ENCODE assay signal across 16 cellular contexts in the genomic region with DNA sequence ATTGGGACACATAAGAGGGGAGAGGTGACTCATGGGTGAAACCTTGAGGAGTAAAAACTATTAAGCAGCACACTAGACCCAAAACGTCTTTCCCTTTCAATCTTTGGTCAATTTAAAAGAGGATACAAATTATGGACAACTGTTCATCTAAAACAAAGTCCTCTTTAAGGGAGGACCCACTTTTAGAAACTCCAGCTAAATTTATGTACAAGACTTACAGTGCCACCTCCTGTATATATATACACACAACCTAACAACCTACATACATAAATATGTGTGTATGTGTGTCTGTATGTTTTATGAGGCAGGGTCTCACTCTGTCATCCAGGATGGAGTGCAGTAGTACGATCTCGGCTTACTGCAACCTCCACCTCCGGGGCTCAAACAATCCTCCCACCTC. TPM values are rescaled to one million over a fixed set of nuclear protein-coding genes. Genes with fewer than 3 reads are reported as not detected.
A peak's percentile ranks its signal among the peaks of the same experiment; 100 is the strongest.
DNase-seq lines count a peak whose midpoint lies in the region; ATAC-seq, FAIRE-seq and TF ChIP-seq lines count a peak whose summit lies in the region.
"Had no signal": no experiment of that assay in that cellular context is flagged by ENCODE, and none has a peak within 500 bp of the region (broad histone marks: within the 10 kb centered on the region; RNA-seq: fewer than 3 reads in every experiment).

No MANE protein-coding gene starts in this region.

- TF ChIP-seq CTCF in NB4 (IDR thresholded peaks at IDR 0.05; ENCODE audit: low read depth, low read length) (no peak), GM12878 (IDR thresholded peaks at IDR 0.05 in 2 of 3, conservative IDR thresholded peaks at IDR 0.05 in 1 of 3; ENCODE audit: control insufficient read depth in 2 of 3, extremely low read depth in 1 of 3, insufficient read depth in 1 of 3, low read depth in 3 of 3, low read length in 3 of 3) (peak in 1 of 3 experiments; percentile 25; a peak in 2 of 6 replicates), glutamatergic neuron (IDR thresholded peaks at IDR 0.05; ENCODE audit: partially characterized antibody, unreplicated experiment) (no peak)

- no peaks in the 10 kb centered on the region for H3K27me3 Mint-ChIP-seq in stimulated activated naive CD8-positive, alpha-beta T cell treated with anti-CD3 and anti-CD28 coated beads, Interleukin-15, amount 100 ng/mL, for 72 hours
- H3K27me3 Mint-ChIP-seq in glutamatergic neuron (ENCODE audit: unreplicated experiment), result no peaks in the 10 kb centered on the region
- H3K27me3 Mint-ChIP-seq: IgD-negative memory B cell had no signal

- no peak for TF ChIP-seq EP300 in GM12878 (IDR thresholded peaks at IDR 0.05; ENCODE audit: borderline replicate concordance in 1 of 2, control insufficient read depth in 1 of 2, low read depth in 2 of 2, low read length in 2 of 2)

- WGBS in GM12878 (ENCODE audit: insufficient coverage, insufficient replicate concordance, low lambda C conversion rate, missing lambda C conversion rate), result 69% methylated on average over 4 of the region's 4 CpGs

- no peak overlapping the region for H3K4me2 ChIP-seq in GM12878 (ENCODE audit: control insufficient read depth, insufficient read depth)

- peaks cover 2% of the 10 kb centered on the region; the same call in 1 of the 3 replicates for H3K9me3 ChIP-seq in GM12878 (replicated peaks; ENCODE audit: control insufficient read depth, insufficient read depth, low read length)
- H3K9me3 ChIP-seq: BE2C had no signal

- no peaks in the 10 kb centered on the region for H3K9me3 Mint-ChIP-seq in stimulated activated naive CD8-positive, alpha-beta T cell treated with anti-CD3 and anti-CD28 coated beads, Interleukin-15, amount 100 ng/mL, for 72 hours
- H3K9me3 Mint-ChIP-seq in glutamatergic neuron (ENCODE audit: unreplicated experiment), result no peaks in the 10 kb centered on the region
- H3K9me3 Mint-ChIP-seq: IgD-negative memory B cell; stimulated activated effector memory CD8-positive, alpha-beta T cell treated with anti-CD3 and anti-CD28 coated beads, Interleukin-12 subunit alpha, Interleukin-12 subunit beta, amount 100 ng/mL, for 72 hours had no signal

- no peaks in the 10 kb centered on the region for H3K36me3 Mint-ChIP-seq in glutamatergic neuron (ENCODE audit: unreplicated experiment)
- H3K36me3 Mint-ChIP-seq: IgD-negative memory B cell; stimulated activated effector memory CD8-positive, alpha-beta T cell treated with anti-CD3 and anti-CD28 coated beads, Interleukin-12 subunit alpha, Interleukin-12 subunit beta, amount 100 ng/mL, for 72 hours had no signal

- in situ Hi-C loops in GM12878 (cut with MboI), result no loop called here

- DNase-seq in stimulated activated naive CD8-positive, alpha-beta T cell treated with anti-CD3 and anti-CD28 coated beads, Interleukin-15, amount 100 ng/mL, for 72 hours, result no peak
- DNase-seq in stimulated activated naive CD8-positive, alpha-beta T cell treated with anti-CD3 and anti-CD28 coated beads, Interleukin-15, Interleukin-2, amounts not matched to agents 100 U/mL and 50 U/mL, for 24 hours, result no peak
- DNase-seq in NB4 (ENCODE audit: low read depth) (peak; percentile 53), GM12878 (ENCODE audit: low read depth, low spot score) (no peak), H4 (ENCODE audit: low spot score) (no peak), AG08396 (ENCODE audit: low spot score) (no peak), glutamatergic neuron (no peak)
- DNase-seq: BE2C, DMS79, left cardiac atrium had no signal

- H4K20me1 ChIP-seq in GM12878 (ENCODE audit: control insufficient read depth, insufficient read depth), result no peaks in the 10 kb centered on the region

- H3K4me3 ChIP-seq in NB4 (ENCODE audit: low read depth, low read length) (no peak overlapping the region), GM12878 (no peak overlapping the region)
- H3K4me3 ChIP-seq: skin epidermis had no signal

- no peaks in the 10 kb centered on the region for H3K79me2 ChIP-seq in GM12878 (ENCODE audit: control insufficient read depth, insufficient read depth, low read length)
- H3K79me2 ChIP-seq: parathyroid adenoma had no signal

- SMC1A ChIA-PET in GM12878 (lab: Charles Lee; ENCODE audit: uncharacterized antibody, unreplicated experiment), result interaction anchor here (1.3 to 1.7 kb wide), 4 partner anchors 33 to 241 kb away, joined by 4 to 10 read pairs (median 6); no protein-coding TSS in a partner anchor

- BruUV-seq in GM12878 (replicated peaks; lab: Mats Ljungman, UMichigan), result no TSS peak

- H3K36me3 ChIP-seq in GM12878 (ENCODE audit: control insufficient read depth in 2 of 2, insufficient read depth in 2 of 2, low read length in 1 of 2), result no peaks in the 10 kb centered on the region
- H3K36me3 ChIP-seq: BE2C had no signal

- H3K4me1 ChIP-seq in GM12878 (ENCODE audit: control insufficient read depth, insufficient read depth, low read length), result peaks cover 28% of the 10 kb centered on the region
- H3K4me1 ChIP-seq: BE2C, parathyroid adenoma had no signal

- no peak for TF ChIP-seq POLR2A in NB4 (IDR thresholded peaks at IDR 0.05; ENCODE audit: extremely low read depth, insufficient read length)
- TF ChIP-seq POLR2A in GM12878 (IDR thresholded peaks at IDR 0.05; ENCODE audit: low read depth, low read length), result no peak

- H3K9ac ChIP-seq in GM12878 (ENCODE audit: control insufficient read depth, insufficient read depth, low read length), result no peak overlapping the region
- H3K9ac ChIP-seq: parathyroid adenoma had no signal

- no peak overlapping the region for H2AFZ ChIP-seq in GM12878 (ENCODE audit: control insufficient read depth, low read depth, low read length)
- H2AFZ ChIP-seq: parathyroid adenoma had no signal

- RAD21 ChIA-PET in GM12878 (lab: Charles Lee; ENCODE audit: unreplicated experiment), result interaction anchor here (1.3 to 2.5 kb wide), 2 partner anchors 110 to 241 kb away, joined by 8 to 9 read pairs; no protein-coding TSS in a partner anchor

- CTCF ChIA-PET in GM12878 (lab: Yijun Ruan, JAX), result interaction anchor here (0.6 to 1.8 kb wide), 10 partner anchors 9 to 980 kb away, joined by 3 to 13 read pairs (median 4); no protein-coding TSS in a partner anchor

- peak; percentile 29; the same call in 1 of the 2 replicates for TF ChIP-seq RAD21 in GM12878 (IDR thresholded peaks at IDR 0.05; ENCODE audit: insufficient read depth, low read depth, low read length)

- intact Hi-C loops in GM12878 (cut with micrococcal nuclease; ENCODE audit: unreplicated experiment), result loop anchor here (1.0 kb wide), 1 partner anchor 110 kb away; no protein-coding TSS in a partner anchor

- H3K27me3 ChIP-seq in GM12878 (replicated peaks in 1 of 2; ENCODE audit: control insufficient read depth in 2 of 2, insufficient read depth in 2 of 2, low read length in 1 of 2), result no peaks in the 10 kb centered on the region

- POLR2A ChIA-PET in GM12878 (lab: Charles Lee), result interaction anchor here (0.6 to 1.1 kb wide), 2 partner anchors 33 to 1464 kb away, joined by 3 to 4 read pairs; no protein-coding TSS in a partner anchor

- H3K4me1 Mint-ChIP-seq in stimulated activated naive CD8-positive, alpha-beta T cell treated with anti-CD3 and anti-CD28 coated beads, Interleukin-15, amount 100 ng/mL, for 72 hours, result peaks cover 51% of the 10 kb centered on the region
- no peaks in the 10 kb centered on the region for H3K4me1 Mint-ChIP-seq in glutamatergic neuron (ENCODE audit: low read depth, unreplicated experiment)

- FAIRE-seq in GM12878 (lab: Jason Lieb, UNC), result no peak
- FAIRE-seq: H54 had no signal

- no peak overlapping the region for H3K4me3 Mint-ChIP-seq in stimulated activated naive CD8-positive, alpha-beta T cell treated with anti-CD3 and anti-CD28 coated beads, Interleukin-15, amount 100 ng/mL, for 72 hours
- H3K4me3 Mint-ChIP-seq in glutamatergic neuron (ENCODE audit: unreplicated experiment), result no peak overlapping the region
- H3K4me3 Mint-ChIP-seq: stimulated activated effector memory CD8-positive, alpha-beta T cell treated with anti-CD3 and anti-CD28 coated beads, Interleukin-12 subunit alpha, Interleukin-12 subunit beta, amount 100 ng/mL, for 72 hours had no signal

- ATAC-seq in stimulated activated naive CD8-positive, alpha-beta T cell treated with anti-CD3 and anti-CD28 coated beads, Interleukin-15, amount 100 ng/mL, for 72 hours, result peak; percentile 46
- ATAC-seq in stimulated activated naive CD8-positive, alpha-beta T cell treated with anti-CD3 and anti-CD28 coated beads, Interleukin-15, Interleukin-2, amounts not matched to agents 100 U/mL and 50 U/mL, for 24 hours, result no peak
- peak; percentile 32; the same call in 1 of the 3 replicates for ATAC-seq in GM12878
- no peak for ATAC-seq in HG03378 (IDR thresholded peaks at IDR 0.05; ENCODE audit: unreplicated experiment)
- ATAC-seq: left cardiac atrium; stimulated activated effector memory CD8-positive, alpha-beta T cell treated with anti-CD3 and anti-CD28 coated beads, Interleukin-12 subunit alpha, Interleukin-12 subunit beta, amount 100 ng/mL, for 72 hours had no signal

- no peak overlapping the region for H3K27ac Mint-ChIP-seq in stimulated activated naive CD8-positive, alpha-beta T cell treated with anti-CD3 and anti-CD28 coated beads, Interleukin-15, amount 100 ng/mL, for 72 hours
- H3K27ac Mint-ChIP-seq in glutamatergic neuron (ENCODE audit: unreplicated experiment), result no peak overlapping the region
- H3K27ac Mint-ChIP-seq: stimulated activated effector memory CD8-positive, alpha-beta T cell treated with anti-CD3 and anti-CD28 coated beads, Interleukin-12 subunit alpha, Interleukin-12 subunit beta, amount 100 ng/mL, for 72 hours had no signal

- no peak overlapping the region for H3K27ac ChIP-seq in GM12878 (ENCODE audit: control insufficient read depth, insufficient read depth)
- H3K27ac ChIP-seq: parathyroid adenoma, skin epidermis had no signal

TF ChIP-seq in GM12878, 131 proteins besides CTCF, POLR2A, EP300 and RAD21 (continues in another document):
- TF ChIP-seq TCF7 (IDR thresholded peaks at IDR 0.05; ENCODE audit: borderline replicate concordance), result no peak

RNA-seq across cellular contexts. Expression of gene ZC3HAV1, which starts 18.1 kb away (rescaled TPM):
- 42.6 and 46.8 TPM in 2 replicates for total RNA-seq in GM12878 (2013; cell fraction: nucleolus; rRNA removed)
- total RNA-seq in GM12878 (2014; rRNA removed), result 43.1 and 45.4 TPM in 2 replicates
- 46.3 and 47.5 TPM in 2 replicates for total RNA-seq in GM12878 (2014; rRNA removed; fragmentation: Illumina TruSeq; extraction: Trizol)
- total RNA-seq in GM12878 (2021), result 49.4 and 55.3 TPM in 2 replicates
- polyA plus RNA-seq in GM12878 (2011; ENCODE audit: low read depth), result 17.9 TPM
- 24.1 and 29.8 TPM in 2 replicates for polyA plus RNA-seq in GM12878 (2011; rRNA removed)
- polyA plus RNA-seq in GM12878 (2011; cell fraction: cytosol; rRNA removed), result 21.6 and 24.2 TPM in 2 replicates
- 17.6 and 24.1 TPM in 2 replicates for polyA plus RNA-seq in GM12878 (2011; cell fraction: nucleus; rRNA removed)
- polyA plus RNA-seq in GM12878 (2012), result 20.0 and 21.3 TPM in 2 replicates
- polyA plus RNA-seq in GM12878 (2014; fragmentation: Illumina TruSeq; extraction: Trizol), result 48.5 and 58.2 TPM in 2 replicates
- 10 to 100 TPM; 18.5 to 19.7 TPM for polyA plus RNA-seq in GM12878 (2014; fragmentation: Nextera tagmentation; extraction: Ambion mirVana)
- polyA plus RNA-seq in GM12878 (2014; rRNA removed), result 32.4 and 35.2 TPM in 2 replicates
- polyA plus RNA-seq in GM12878 (2016; fragmentation: Nextera tagmentation; extraction: Ambion mirVana), result 10 to 100 TPM; 46.4 to 51.4 TPM
- polyA minus RNA-seq in GM12878 (2011; rRNA and poly(A)+ RNA removed), result 35.4 and 46.3 TPM in 2 replicates
- 17.9 and 26.4 TPM in 2 replicates for polyA minus RNA-seq in GM12878 (2011; cell fraction: cytosol; rRNA and poly(A)+ RNA removed)
- 20.9 and 39.8 TPM in 2 replicates for polyA minus RNA-seq in GM12878 (2011; cell fraction: nucleus; rRNA and poly(A)+ RNA removed)
- 26.2 and 28.8 TPM in 2 replicates for total RNA-seq in H4 (2014; rRNA removed; shearing (Covaris generic))
- total RNA-seq in glutamatergic neuron (ENCODE audit: unreplicated experiment), result 13.5 TPM

Comparison
In these comparisons a context has a peak if more than half of its experiments do, and no peak if none do; other contexts are left out.
1. ATAC-seq: peak in stimulated activated naive CD8-positive, alpha-beta T cell treated with anti-CD3 and anti-CD28 coated beads, Interleukin-15, amount 100 ng/mL, for 72 hours (single experiment) and GM12878 (single experiment); none in stimulated activated naive CD8-positive, alpha-beta T cell treated with anti-CD3 and anti-CD28 coated beads, Interleukin-15, Interleukin-2, amounts not matched to agents 100 U/mL and 50 U/mL, for 24 hours (single experiment) and HG03378 (single experiment).